Comparison of ENCODE assay signal across 8 cellular contexts in the genomic region with DNA sequence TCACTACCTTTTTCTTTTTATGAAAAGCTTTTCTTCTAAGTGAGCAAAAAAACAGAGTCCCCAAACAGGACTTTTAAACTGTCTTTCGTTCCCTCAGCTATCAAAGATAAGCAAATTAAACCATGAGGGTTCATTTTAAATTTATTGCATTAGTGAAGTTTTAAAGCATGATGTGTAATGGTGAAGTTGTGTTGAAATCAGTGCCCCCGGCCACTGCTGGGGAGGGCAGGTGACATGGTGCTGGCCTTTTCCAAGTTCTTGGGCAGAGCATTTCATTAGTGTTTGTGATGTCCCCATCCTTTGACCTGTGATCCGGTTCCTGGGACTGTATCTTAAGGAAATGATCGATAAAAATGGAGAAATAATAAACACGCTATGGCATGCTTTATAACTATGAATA.
"Had no signal": no experiment of that assay in that cellular context is flagged by ENCODE, and none has a peak within 500 bp of the region (broad histone marks: within the 10 kb centered on the region; RNA-seq: fewer than 3 reads in every experiment).

No MANE protein-coding gene starts in this region.

- H3K4me1 Mint-ChIP-seq: IgD-negative memory B cell had no signal

- H3K4me3 Mint-ChIP-seq: IgD-negative memory B cell had no signal

- DNase-seq: IMR-90, KBM-7, KG1 had no signal

- FAIRE-seq: HepG2, HTR-8/SVneo, K562 had no signal

- H3K4me3 ChIP-seq: K562 had no signal

- H3K27ac Mint-ChIP-seq: IgD-negative memory B cell had no signal

- ATAC-seq: HepG2, K562 had no signal

- H3K36me3 Mint-ChIP-seq: IgD-negative memory B cell had no signal

- H3K27me3 Mint-ChIP-seq: IgD-negative memory B cell had no signal

- H3K27ac ChIP-seq: HL-60 had no signal
